Comparison of ENCODE assay signal across 19 cellular contexts in genomic region chr17:55632893-55633292, GRCh38.
"Had no signal": no experiment of that assay in that cellular context is flagged by ENCODE, and none has a peak within 500 bp of the region (broad histone marks: within the 10 kb centered on the region; RNA-seq: fewer than 3 reads in every experiment).

No MANE protein-coding gene starts in this region.

- H3K9me3 ChIP-seq: adrenal gland, esophagus squamous epithelium, neutrophil, right atrium auricular region, tibial nerve, vagina had no signal

- H3K4me1 ChIP-seq: adrenal gland had no signal

- H2AFZ ChIP-seq: hepatocyte had no signal

- H3K36me3 ChIP-seq: adrenal gland, cardiac muscle cell, esophagus squamous epithelium, neutrophil, right atrium auricular region, tibial nerve, vagina had no signal

- H3K9me3 Mint-ChIP-seq: activated CD4-positive, alpha-beta T cell treated with anti-CD3 and anti-CD28 coated beads, Interleukin-2, amount 10 ng/mL, durations not matched to agents 7 days and 5 days; activated naive CD4-positive, alpha-beta T cell treated with anti-CD3 and anti-CD28 coated beads, Interleukin-2, amount 10 ng/mL, durations not matched to agents 7 days and 5 days; activated T-helper 2 cell treated with anti-CD3 and anti-CD28 coated beads, Interferon-gamma antibody, Interleukin-2, Interleukin-4, amounts not matched to agents 10 μg/mL and 5 μg/mL and 100 μg/mL, durations not matched to agents 14 hours and 24 hours and 36 hours; stimulated activated effector memory CD8-positive, alpha-beta T cell treated with anti-CD3 and anti-CD28 coated beads, Interleukin-12 subunit alpha, Interleukin-12 subunit beta, amount 100 ng/mL, for 72 hours; T-helper 1 cell treated with Interleukin-12 subunit alpha and Interleukin-12 subunit beta and Interleukin-4 antibody, amounts not matched to agents 30 μg/mL and 1 μg/mL, for 36 hours had no signal

- ATAC-seq: naive thymus-derived CD4-positive, alpha-beta T cell; stimulated activated effector memory CD8-positive, alpha-beta T cell treated with anti-CD3 and anti-CD28 coated beads, Interleukin-12 subunit alpha, Interleukin-12 subunit beta, amount 100 ng/mL, for 72 hours had no signal

- H3K27me3 Mint-ChIP-seq: activated naive CD4-positive, alpha-beta T cell treated with anti-CD3 and anti-CD28 coated beads, Interleukin-2, amount 10 ng/mL, durations not matched to agents 7 days and 5 days had no signal

- DNase-seq: activated CD4-positive, alpha-beta T cell treated with anti-CD3 and anti-CD28 coated beads, Interleukin-2, amount 10 ng/mL, durations not matched to agents 7 days and 5 days; activated CD4-positive, CD25-positive, alpha-beta regulatory T cell; activated CD8-positive, alpha-beta memory T cell treated with anti-CD3 and anti-CD28 coated beads for 24 hours; activated naive CD4-positive, alpha-beta T cell treated with anti-CD3 and anti-CD28 coated beads, Interleukin-2, amount 10 ng/mL, durations not matched to agents 7 days and 5 days; adrenal gland; esophagus squamous epithelium; kidney glomerular epithelial cell; naive thymus-derived CD4-positive, alpha-beta T cell; posterior cingulate gyrus had no signal

- H3K36me3 Mint-ChIP-seq: activated naive CD4-positive, alpha-beta T cell treated with anti-CD3 and anti-CD28 coated beads, Interleukin-2, amount 10 ng/mL, durations not matched to agents 7 days and 5 days; naive thymus-derived CD4-positive, alpha-beta T cell; stimulated activated effector memory CD8-positive, alpha-beta T cell treated with anti-CD3 and anti-CD28 coated beads, Interleukin-12 subunit alpha, Interleukin-12 subunit beta, amount 100 ng/mL, for 72 hours had no signal

- H3K4me3 ChIP-seq: adrenal gland, cardiac muscle cell, esophagus squamous epithelium, hepatocyte, right atrium auricular region, smooth muscle cell, tibial nerve, vagina had no signal

- H3K27ac Mint-ChIP-seq: activated CD4-positive, alpha-beta T cell treated with anti-CD3 and anti-CD28 coated beads, Interleukin-2, amount 10 ng/mL, durations not matched to agents 7 days and 5 days; activated naive CD4-positive, alpha-beta T cell treated with anti-CD3 and anti-CD28 coated beads, Interleukin-2, amount 10 ng/mL, durations not matched to agents 7 days and 5 days; activated T-helper 2 cell treated with anti-CD3 and anti-CD28 coated beads, Interferon-gamma antibody, Interleukin-2, Interleukin-4, amounts not matched to agents 10 μg/mL and 5 μg/mL and 100 μg/mL, durations not matched to agents 14 hours and 24 hours and 36 hours; naive thymus-derived CD4-positive, alpha-beta T cell; stimulated activated effector memory CD8-positive, alpha-beta T cell treated with anti-CD3 and anti-CD28 coated beads, Interleukin-12 subunit alpha, Interleukin-12 subunit beta, amount 100 ng/mL, for 72 hours; T-helper 1 cell treated with Interleukin-12 subunit alpha and Interleukin-12 subunit beta and Interleukin-4 antibody, amounts not matched to agents 30 μg/mL and 1 μg/mL, for 36 hours had no signal

- H3K27me3 ChIP-seq: adrenal gland, cardiac muscle cell, esophagus squamous epithelium, hepatocyte, neutrophil, right atrium auricular region, tibial nerve, vagina had no signal

- H3K4me1 Mint-ChIP-seq: activated naive CD4-positive, alpha-beta T cell treated with anti-CD3 and anti-CD28 coated beads, Interleukin-2, amount 10 ng/mL, durations not matched to agents 7 days and 5 days; naive thymus-derived CD4-positive, alpha-beta T cell; stimulated activated effector memory CD8-positive, alpha-beta T cell treated with anti-CD3 and anti-CD28 coated beads, Interleukin-12 subunit alpha, Interleukin-12 subunit beta, amount 100 ng/mL, for 72 hours had no signal

- H3K27ac ChIP-seq: adrenal gland, cardiac muscle cell, esophagus squamous epithelium, hepatocyte, neutrophil, right atrium auricular region, tibial nerve, vagina had no signal

- H3K4me3 Mint-ChIP-seq: activated CD4-positive, alpha-beta T cell treated with anti-CD3 and anti-CD28 coated beads, Interleukin-2, amount 10 ng/mL, durations not matched to agents 7 days and 5 days; activated naive CD4-positive, alpha-beta T cell treated with anti-CD3 and anti-CD28 coated beads, Interleukin-2, amount 10 ng/mL, durations not matched to agents 7 days and 5 days; naive thymus-derived CD4-positive, alpha-beta T cell; stimulated activated effector memory CD8-positive, alpha-beta T cell treated with anti-CD3 and anti-CD28 coated beads, Interleukin-12 subunit alpha, Interleukin-12 subunit beta, amount 100 ng/mL, for 72 hours; T-helper 1 cell treated with Interleukin-12 subunit alpha and Interleukin-12 subunit beta and Interleukin-4 antibody, amounts not matched to agents 30 μg/mL and 1 μg/mL, for 36 hours had no signal

- H3K4me2 ChIP-seq: hepatocyte, smooth muscle cell had no signal

- H3K79me2 ChIP-seq: hepatocyte had no signal
